Comparison of ENCODE assay signal across 11 cellular contexts in the genomic region with DNA sequence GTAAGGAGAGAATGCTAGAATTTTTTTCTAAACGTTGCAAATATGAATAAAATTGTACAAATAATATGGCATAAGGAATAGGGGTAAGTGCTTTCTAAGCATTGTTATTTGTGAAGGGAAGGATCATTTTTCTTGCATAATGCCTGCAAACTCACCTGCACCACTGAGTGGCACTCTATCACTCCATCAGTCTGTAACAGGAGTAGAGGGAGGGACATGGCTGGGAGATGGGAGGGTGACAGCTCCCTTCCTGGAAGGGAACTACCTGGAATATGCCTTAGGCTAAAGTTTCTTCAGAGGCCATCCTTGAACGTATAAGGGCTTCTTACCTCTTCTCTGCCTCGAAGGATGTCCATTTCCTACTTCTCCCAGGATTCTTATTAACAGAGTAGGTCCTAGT. TPM values are rescaled to one million over a fixed set of nuclear protein-coding genes. Genes with fewer than 3 reads are reported as not detected.
DNase-seq lines count a peak whose midpoint lies in the region; ATAC-seq and TF ChIP-seq lines count a peak whose summit lies in the region.
"Had no signal": no experiment of that assay in that cellular context is flagged by ENCODE, and none has a peak within 500 bp of the region (broad histone marks: within the 10 kb centered on the region; RNA-seq: fewer than 3 reads in every experiment).

No MANE protein-coding gene starts in this region.

- H3K4me3 ChIP-seq in A673 (ENCODE audit: low read depth, low read length, poor library complexity, severe bottlenecking) (no peak overlapping the region), PC-9 (no peak overlapping the region)
- no peak overlapping the region for H3K4me3 ChIP-seq in CD4-positive, alpha-beta memory T cell (ENCODE audit: low read length in 2 of 2)
- H3K4me3 ChIP-seq: BLaER1 had no signal

- ATAC-seq in GM21619 (IDR thresholded peaks at IDR 0.05; ENCODE audit: unreplicated experiment), result no peak
- ATAC-seq in GM21360 (IDR thresholded peaks at IDR 0.05; ENCODE audit: unreplicated experiment), result no peak

- peak overlapping the region; percentile 40; the same call in 1 of the 2 replicates for H3K4me2 ChIP-seq in PC-9
- H3K4me2 ChIP-seq: BLaER1 had no signal

- no peaks in the 10 kb centered on the region for H3K4me1 ChIP-seq in A673 (ENCODE audit: insufficient read depth, low read length, poor library complexity, severe bottlenecking)
- H3K4me1 ChIP-seq in PC-9 (replicated peaks; ENCODE audit: insufficient read depth), result peaks cover 60% of the 10 kb centered on the region
- no peaks in the 10 kb centered on the region for H3K4me1 ChIP-seq in CD4-positive, alpha-beta memory T cell (ENCODE audit: insufficient read depth, low read length)
- H3K4me1 ChIP-seq: BLaER1 had no signal

- peaks cover 0 to 2% (median 0%) of the 10 kb centered on the region in 8 donors for H3K9me3 Mint-ChIP-seq in CD4-positive, alpha-beta memory T cell

- no peaks in the 10 kb centered on the region for H3K36me3 ChIP-seq in A673 (ENCODE audit: insufficient read depth, low read length, poor library complexity, severe bottlenecking)
- 0 out of 2 replicates have a peak, but pooled peaks cover 6% of the 10 kb centered on the region for H3K36me3 ChIP-seq in PC-9 (ENCODE audit: low read depth)
- H3K36me3 ChIP-seq in CD4-positive, alpha-beta memory T cell (ENCODE audit: insufficient read depth, low read length), result no peaks in the 10 kb centered on the region
- H3K36me3 ChIP-seq: BLaER1 had no signal

- H3K4me3 Mint-ChIP-seq in CD4-positive, alpha-beta memory T cell, result no peak overlapping the region

- H3K36me3 Mint-ChIP-seq in CD4-positive, alpha-beta memory T cell, result no peaks in the 10 kb centered on the region

- no peaks in the 10 kb centered on the region for H3K79me2 ChIP-seq in PC-9 (ENCODE audit: low read depth)

- no peaks in the 10 kb centered on the region for H3K4me1 Mint-ChIP-seq in CD4-positive, alpha-beta memory T cell

- BruUV-seq in A673 (replicated peaks; lab: Mats Ljungman, UMichigan) (no TSS peak), PC-9 (replicated peaks; lab: Mats Ljungman, UMichigan) (no TSS peak)

- H3K27me3 Mint-ChIP-seq in CD4-positive, alpha-beta memory T cell, result no peaks in the 10 kb centered on the region

- no peaks in the 10 kb centered on the region for H3K27me3 ChIP-seq in A673 (replicated peaks; ENCODE audit: insufficient read depth, low read depth, low read length, poor library complexity)
- H3K27me3 ChIP-seq in PC-9 (ENCODE audit: insufficient read depth, low read depth), result no peaks in the 10 kb centered on the region
- H3K27me3 ChIP-seq in CD4-positive, alpha-beta memory T cell (ENCODE audit: insufficient read depth, low read length), result no peaks in the 10 kb centered on the region
- H3K27me3 ChIP-seq: BLaER1 had no signal

- DNase-seq in A673 (ENCODE audit: low spot score) (peak; percentile 1), HT1080 (ENCODE audit: low read depth) (peak; percentile 47), PC-9 (peak; percentile 68 to 82), iPS-NIHi7 (ENCODE audit: extremely low spot score) (peak; percentile 73), Kasumi-1 (lab: John Stamatoyannopoulos, UW) (no peak)
- no peak for DNase-seq in CD4-positive, alpha-beta memory T cell
- DNase-seq: activated T-cell treated with anti-CD3 and anti-CD28 coated beads, Interleukin-2, amount 50 U/mL, for 48 hours; NK-92 treated with Interleukin-12 subunit alpha and Interleukin-12 subunit beta, amount 100 ng/mL, for 24 hours had no signal

- CTCF ChIA-PET in A673 (lab: Charles Lee) (no interaction called here), PC-9 (lab: Charles Lee) (interaction anchor here (0.5 to 0.7 kb wide), 4 partner anchors 229 to 608 kb away, joined by 3 to 4 read pairs (median 4); no protein-coding TSS in a partner anchor)
- CTCF ChIA-PET in CD4-positive, alpha-beta memory T cell (lab: Charles Lee; ENCODE audit: partially characterized antibody), result no interaction called here

- 0 out of 2 replicates have a peak overlapping the region, but pooled peaks have one; percentile 1 for H2AFZ ChIP-seq in PC-9

- intact Hi-C loops in A673 (cut with micrococcal nuclease; ENCODE audit: unreplicated experiment) (no loop called here), PC-9 (cut with micrococcal nuclease; ENCODE audit: unreplicated experiment) (loop anchor here (2.0 to 10.0 kb wide), 4 partner anchors 463 to 1803 kb away; no protein-coding TSS in a partner anchor)
- intact Hi-C loops in CD4-positive, alpha-beta memory T cell (cut with micrococcal nuclease), result no loop called here

- peaks cover 26% of the 10 kb centered on the region for H3F3A ChIP-seq in PC-9 (ENCODE audit: insufficient read depth, low read depth)

- no peaks in the 10 kb centered on the region for H3K9me2 ChIP-seq in PC-9 (ENCODE audit: insufficient read depth)

- 0 out of 2 replicates have a peak, but pooled peaks have one; percentile 22 for TF ChIP-seq CTCF in A673 (conservative IDR thresholded peaks at IDR 0.05; ENCODE audit: low read depth, low read length)
- TF ChIP-seq CTCF in PC-9 (conservative IDR thresholded peaks at IDR 0.05), result peak; percentile 61

- H4K20me1 ChIP-seq in PC-9 (ENCODE audit: insufficient read depth), result no peaks in the 10 kb centered on the region
- H4K20me1 ChIP-seq: BLaER1 had no signal

- H3K27ac Mint-ChIP-seq in CD4-positive, alpha-beta memory T cell, result no peak overlapping the region

- POLR2A ChIA-PET in A673 (lab: Charles Lee; ENCODE audit: low non-redundant PET), result no interaction called here
- POLR2A ChIA-PET in PC-9 (lab: Charles Lee; ENCODE audit: unreplicated experiment), result interaction anchor here (0.7 to 0.9 kb wide), 2 partner anchors 146 to 182 kb away, joined by 8 read pairs; no protein-coding TSS in a partner anchor
- POLR2A ChIA-PET in CD4-positive, alpha-beta memory T cell (lab: Charles Lee; ENCODE audit: partially characterized antibody), result no interaction called here

- no peaks in the 10 kb centered on the region for H3K9me3 ChIP-seq in A673 (ENCODE audit: low read depth, low read length, poor library complexity, severe bottlenecking)
- H3K9me3 ChIP-seq in PC-9 (ENCODE audit: insufficient read depth, low read depth), result peaks cover 6% of the 10 kb centered on the region; the same call in 1 of the 2 replicates
- no peaks in the 10 kb centered on the region for H3K9me3 ChIP-seq in CD4-positive, alpha-beta memory T cell (ENCODE audit: control insufficient read depth in 1 of 2, low read length in 2 of 2)
- H3K9me3 ChIP-seq: BLaER1 had no signal

- no peak overlapping the region for H3K27ac ChIP-seq in A673 (ENCODE audit: low read depth, low read length, poor library complexity, severe bottlenecking)
- H3K27ac ChIP-seq in PC-9, result no peak overlapping the region
- no peak overlapping the region for H3K27ac ChIP-seq in CD4-positive, alpha-beta memory T cell (ENCODE audit: low read depth, low read length)
- H3K27ac ChIP-seq: BLaER1 had no signal

RNA-seq across cellular contexts. Expression of a gene that starts 3.0 kb away (rescaled TPM):
- total RNA-seq in A673 (2021), result 0.50 and 0.64 TPM in 2 replicates
- 0.63 TPM in 2 replicates for total RNA-seq in HT1080 (2014; rRNA removed; shearing (Covaris generic))
- 1.3 and 2.3 TPM in 2 replicates for polyA plus RNA-seq in HT1080 (2015; cell fraction: cytosol; rRNA removed)
- polyA plus RNA-seq in HT1080 (2015; cell fraction: nucleus; rRNA removed), result 0.53 and 1.7 TPM in 2 replicates
- 10.6 and 12.8 TPM in 2 replicates for total RNA-seq in PC-9 (2021)
- total RNA-seq in CD4-positive, alpha-beta memory T cell, result not detected
- not detected for polyA plus RNA-seq in CD4-positive, alpha-beta memory T cell

Comparison
In these comparisons a context has a peak if more than half of its experiments do, and no peak if none do; other contexts are left out.
1. DNase-seq: peak in A673 (single experiment), HT1080 (single experiment), PC-9 (2 of 2) and iPS-NIHi7 (single experiment); none in CD4-positive, alpha-beta memory T cell (0 of 5) and Kasumi-1 (0 of 2).